Comparison of ENCODE assay signal across 16 cellular contexts in genomic region chr3:160330690-160331089, GRCh38.
"Had no signal": no experiment of that assay in that cellular context is flagged by ENCODE, and none has a peak within 500 bp of the region (broad histone marks: within the 10 kb centered on the region; RNA-seq: fewer than 3 reads in every experiment).

No MANE protein-coding gene starts in this region.

- H3K9me3 Mint-ChIP-seq: activated B cell treated with CpG ODN at 0.5 μM for 24 hours; activated CD4-positive, alpha-beta T cell treated with anti-CD3 and anti-CD28 coated beads, Interleukin-2, amount 10 ng/mL, durations not matched to agents 24 days and 14 days; neural crest cell; T-helper 2 cell treated with Interferon-gamma antibody and Interleukin-4, amounts not matched to agents 5 μg/mL and 100 μg/mL, for 36 hours had no signal

- H3K9me3 ChIP-seq: ascending aorta, gastroesophageal sphincter, heart right ventricle, lower lobe of right lung, transverse colon had no signal

- H3K27ac ChIP-seq: ascending aorta, gastroesophageal sphincter, heart right ventricle, lower lobe of right lung, skin epidermis, transverse colon had no signal

- H3K27me3 Mint-ChIP-seq: activated B cell treated with CpG ODN at 0.5 μM for 24 hours; activated CD4-positive, alpha-beta T cell treated with anti-CD3 and anti-CD28 coated beads, Interleukin-2, amount 10 ng/mL, durations not matched to agents 24 days and 14 days had no signal

- H3K4me3 Mint-ChIP-seq: activated B cell treated with CpG ODN at 0.5 μM for 24 hours; activated CD4-positive, alpha-beta T cell treated with anti-CD3 and anti-CD28 coated beads, Interleukin-2, amount 10 ng/mL, durations not matched to agents 24 days and 14 days; neural crest cell; T-helper 2 cell treated with Interferon-gamma antibody and Interleukin-4, amounts not matched to agents 5 μg/mL and 100 μg/mL, for 36 hours had no signal

- DNase-seq: activated B cell treated with CpG ODN at 0.5 μM for 24 hours; activated CD4-positive, alpha-beta T cell treated with anti-CD3 and anti-CD28 coated beads, Interleukin-2, amount 10 ng/mL, durations not matched to agents 24 days and 14 days; activated CD8-positive, alpha-beta memory T cell treated with anti-CD3 and anti-CD28 coated beads, Interleukin-2, amount 50 U/mL, for 48 hours; activated naive CD4-positive, alpha-beta T cell treated with Interleukin-2 at 50 U/mL for 16 hours; heart right ventricle; left cardiac atrium; lower lobe of right lung; retina; stimulated activated naive CD8-positive, alpha-beta T cell treated with anti-CD3 and anti-CD28 coated beads, Interleukin-15, Interleukin-2, amounts not matched to agents 100 U/mL and 50 U/mL, for 24 hours; transverse colon had no signal

- FAIRE-seq: colon had no signal

- H3K36me3 ChIP-seq: heart right ventricle, lower lobe of right lung, transverse colon had no signal

- H3K4me1 ChIP-seq: ascending aorta, gastroesophageal sphincter, heart right ventricle, lower lobe of right lung, transverse colon had no signal

- H3K4me3 ChIP-seq: ascending aorta, gastroesophageal sphincter, heart right ventricle, lower lobe of right lung, skin epidermis, transverse colon had no signal

- H3K27me3 ChIP-seq: ascending aorta, gastroesophageal sphincter, heart right ventricle, transverse colon had no signal

- H3K27ac Mint-ChIP-seq: activated B cell treated with CpG ODN at 0.5 μM for 24 hours; activated CD4-positive, alpha-beta T cell treated with anti-CD3 and anti-CD28 coated beads, Interleukin-2, amount 10 ng/mL, durations not matched to agents 24 days and 14 days; T-helper 2 cell treated with Interferon-gamma antibody and Interleukin-4, amounts not matched to agents 5 μg/mL and 100 μg/mL, for 36 hours had no signal

- ATAC-seq: gastroesophageal sphincter; heart right ventricle; left cardiac atrium; lower lobe of right lung; stimulated activated naive CD8-positive, alpha-beta T cell treated with anti-CD3 and anti-CD28 coated beads, Interleukin-15, Interleukin-2, amounts not matched to agents 100 U/mL and 50 U/mL, for 24 hours had no signal

- H3K4me1 Mint-ChIP-seq: activated B cell treated with CpG ODN at 0.5 μM for 24 hours; activated CD4-positive, alpha-beta T cell treated with anti-CD3 and anti-CD28 coated beads, Interleukin-2, amount 10 ng/mL, durations not matched to agents 24 days and 14 days had no signal
